In genomic region chr3:7144696-7145308, GRCh38 we compare ENCODE assay signal across 1 cellular context.
TF ChIP-seq lines count a peak whose summit lies in the region.

No MANE protein-coding gene starts in this region.

TF ChIP-seq in HepG2, 621 proteins besides CTCF, POLR2A, EP300 and RAD21 (continued from another document):
- TF ChIP-seq ZNF142 (CRISPR knock-in tag; IDR thresholded peaks at IDR 0.05), result no peak
- no peak for TF ChIP-seq BATF2 (CRISPR knock-in tag; IDR thresholded peaks at IDR 0.05)
- TF ChIP-seq ZFP62 (CRISPR knock-in tag; IDR thresholded peaks at IDR 0.05), result no peak
- no peak for TF ChIP-seq CC2D1A (CRISPR knock-in tag; IDR thresholded peaks at IDR 0.05)
- no peak for TF ChIP-seq KMT2B (CRISPR knock-in tag; IDR thresholded peaks at IDR 0.05)
- TF ChIP-seq ZNF501 (CRISPR knock-in tag; IDR thresholded peaks at IDR 0.05), result no peak
- TF ChIP-seq ZUFSP (CRISPR knock-in tag; IDR thresholded peaks at IDR 0.05; ENCODE audit: borderline replicate concordance), result no peak
